8 cellular contexts compared by ENCODE assay signal in genomic region chr10:77846718-77847311, GRCh38.
DNase-seq lines count a peak whose midpoint lies in the region; ATAC-seq, FAIRE-seq and TF ChIP-seq lines count a peak whose summit lies in the region.

No MANE protein-coding gene starts in this region.

- H3K36me3 Mint-ChIP-seq in activated T-cell treated with anti-CD3 and anti-CD28 coated beads, Interleukin-2, amount 50 U/mL, for 72 hours (ENCODE audit: insufficient read depth in 2 of 2) = no peaks in the 10 kb centered on the region
- H3K36me3 Mint-ChIP-seq in natural killer cell treated with Interleukin-12 subunit alpha and Interleukin-12 subunit beta and Interleukin-15 and Interleukin-18, amount 100 ng/mL, for 72 hours = no peaks in the 10 kb centered on the region

- peak; percentile 58 for ATAC-seq in HG03521 (IDR thresholded peaks at IDR 0.05; ENCODE audit: unreplicated experiment)
- ATAC-seq in activated T-cell treated with anti-CD3 and anti-CD28 coated beads, Interleukin-2, amount 50 U/mL, for 72 hours (replicated peaks in 1 of 2) = peak; percentile 60 to 67
- peak; percentile 63 to 70 for ATAC-seq in natural killer cell treated with Interleukin-12 subunit alpha and Interleukin-12 subunit beta and Interleukin-15 and Interleukin-18, amount 100 ng/mL, for 72 hours
- peak; percentile 33 for ATAC-seq in stimulated activated naive CD8-positive, alpha-beta T cell treated with anti-CD3 and anti-CD28 coated beads, Interleukin-15, Interleukin-2, amounts not matched to agents 100 U/mL and 50 U/mL, for 24 hours

- no peaks in the 10 kb centered on the region for H3K9me2 ChIP-seq in OCI-LY7 (ENCODE audit: insufficient read depth, low read length)

- H3K4me3 Mint-ChIP-seq in activated T-cell treated with anti-CD3 and anti-CD28 coated beads, Interleukin-2, amount 50 U/mL, for 72 hours = no peak overlapping the region
- no peak overlapping the region for H3K4me3 Mint-ChIP-seq in natural killer cell treated with Interleukin-12 subunit alpha and Interleukin-12 subunit beta and Interleukin-15 and Interleukin-18, amount 100 ng/mL, for 72 hours

- intact Hi-C loops in OCI-LY7 (cut with micrococcal nuclease; ENCODE audit: unreplicated experiment) = loop anchor here (10.0 kb wide), 1 partner anchor 178 kb away; the partner anchor contains the start of gene POLR3A

- H4K20me1 ChIP-seq in OCI-LY7 (ENCODE audit: insufficient read depth, low read length) = no peaks in the 10 kb centered on the region

- no peaks in the 10 kb centered on the region for H3K79me2 ChIP-seq in OCI-LY7 (ENCODE audit: insufficient read depth, low read depth, low read length)

- H3K9me3 Mint-ChIP-seq in activated T-cell treated with anti-CD3 and anti-CD28 coated beads, Interleukin-2, amount 50 U/mL, for 72 hours = no peaks in the 10 kb centered on the region
- no peaks in the 10 kb centered on the region for H3K9me3 Mint-ChIP-seq in natural killer cell treated with Interleukin-12 subunit alpha and Interleukin-12 subunit beta and Interleukin-15 and Interleukin-18, amount 100 ng/mL, for 72 hours

- no peaks in the 10 kb centered on the region for H3K36me3 ChIP-seq in OCI-LY7 (ENCODE audit: insufficient read depth, low read length)

- BruUV-seq in OCI-LY7 (replicated peaks; lab: Mats Ljungman, UMichigan) = no TSS peak

- no peak overlapping the region for H3K27ac ChIP-seq in OCI-LY7 (ENCODE audit: low read depth, low read length, poor library complexity, severe bottlenecking)

- DNase-seq in GM18507 (ENCODE audit: extremely low spot score, insufficient read length, low read depth) (peak; percentile 50), OCI-LY7 (ENCODE audit: low spot score) (peak; percentile 43), fibroblast of pulmonary artery (ENCODE audit: low read depth) (peak; percentile 72)
- DNase-seq in activated T-cell treated with anti-CD3 and anti-CD28 coated beads, Interleukin-2, amount 50 U/mL, for 72 hours = peak; percentile 64 to 77
- DNase-seq in natural killer cell treated with Interleukin-12 subunit alpha and Interleukin-12 subunit beta and Interleukin-15 and Interleukin-18, amount 100 ng/mL, for 72 hours (ENCODE audit: low spot score) = peak; percentile 80
- peak; percentile 72 for DNase-seq in stimulated activated naive CD8-positive, alpha-beta T cell treated with anti-CD3 and anti-CD28 coated beads, Interleukin-15, Interleukin-2, amounts not matched to agents 100 U/mL and 50 U/mL, for 24 hours

- CTCF ChIA-PET in OCI-LY7 (lab: Charles Lee; ENCODE audit: unreplicated experiment) = no interaction called here

- no peak overlapping the region for H3K4me3 ChIP-seq in OCI-LY7 (ENCODE audit: low read depth, low read length, poor library complexity, severe bottlenecking)
- no peak overlapping the region for H3K4me3 ChIP-seq in fibroblast of pulmonary artery (replicated peaks; ENCODE audit: low read depth, low read length)

- no peak overlapping the region for H3K4me2 ChIP-seq in OCI-LY7 (ENCODE audit: low read length)

- POLR2A ChIA-PET in OCI-LY7 (lab: Charles Lee) = no interaction called here

- peak; percentile 87 for TF ChIP-seq CTCF in OCI-LY7 (conservative IDR thresholded peaks at IDR 0.05; ENCODE audit: low read length)
- peak; percentile 95 for TF ChIP-seq CTCF in fibroblast of pulmonary artery (IDR thresholded peaks at IDR 0.05; ENCODE audit: low read length, missing control alignments)

- FAIRE-seq in A204.1 (lab: Jason Lieb, UNC) = peak; percentile 49
- peak; percentile 79 for FAIRE-seq in GM18507 (lab: Jason Lieb, UNC)

- H3K4me1 ChIP-seq in OCI-LY7 (ENCODE audit: insufficient read depth, low read length, poor library complexity, severe bottlenecking) = no peaks in the 10 kb centered on the region

- no peaks in the 10 kb centered on the region for H3K4me1 Mint-ChIP-seq in activated T-cell treated with anti-CD3 and anti-CD28 coated beads, Interleukin-2, amount 50 U/mL, for 72 hours (ENCODE audit: low read depth)
- H3K4me1 Mint-ChIP-seq in natural killer cell treated with Interleukin-12 subunit alpha and Interleukin-12 subunit beta and Interleukin-15 and Interleukin-18, amount 100 ng/mL, for 72 hours (ENCODE audit: low read depth in 2 of 2) = peaks cover 0 to 3% of the 10 kb centered on the region in 2 donors

- H3K9me3 ChIP-seq in OCI-LY7 (ENCODE audit: low read length) = no peaks in the 10 kb centered on the region

- H2AFZ ChIP-seq in OCI-LY7 (ENCODE audit: low read length) = no peak overlapping the region

- H3K27me3 Mint-ChIP-seq in activated T-cell treated with anti-CD3 and anti-CD28 coated beads, Interleukin-2, amount 50 U/mL, for 72 hours (ENCODE audit: low read depth) = no peaks in the 10 kb centered on the region
- H3K27me3 Mint-ChIP-seq in natural killer cell treated with Interleukin-12 subunit alpha and Interleukin-12 subunit beta and Interleukin-15 and Interleukin-18, amount 100 ng/mL, for 72 hours = no peaks in the 10 kb centered on the region

- H3K27ac Mint-ChIP-seq in activated T-cell treated with anti-CD3 and anti-CD28 coated beads, Interleukin-2, amount 50 U/mL, for 72 hours = no peak overlapping the region
- no peak overlapping the region for H3K27ac Mint-ChIP-seq in natural killer cell treated with Interleukin-12 subunit alpha and Interleukin-12 subunit beta and Interleukin-15 and Interleukin-18, amount 100 ng/mL, for 72 hours
